Comparison of ENCODE assay signal across 31 cellular contexts in the genomic region with DNA sequence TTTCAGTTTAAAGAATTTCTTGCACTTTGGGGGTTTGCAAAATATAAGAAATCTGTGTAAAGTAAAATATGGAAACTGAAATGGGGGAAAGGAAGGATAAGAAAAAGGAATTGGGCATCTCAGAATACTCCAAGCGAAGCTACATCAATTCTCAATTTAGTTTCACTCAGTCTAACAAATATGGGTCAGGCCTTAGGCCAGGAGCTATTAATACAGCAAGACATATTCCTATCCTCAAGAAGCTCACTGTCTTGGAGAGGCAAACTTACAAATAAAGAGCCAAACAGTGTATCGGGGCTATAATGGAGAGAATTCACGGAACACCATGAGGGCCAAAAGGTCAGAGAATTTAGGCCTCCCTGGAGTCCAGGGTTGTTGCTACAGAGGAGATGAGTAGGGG. TPM values are rescaled to one million over a fixed set of nuclear protein-coding genes. Genes with fewer than 3 reads are reported as not detected.
"Had no signal": no experiment of that assay in that cellular context is flagged by ENCODE, and none has a peak within 500 bp of the region (broad histone marks: within the 10 kb centered on the region; RNA-seq: fewer than 3 reads in every experiment).

No MANE protein-coding gene starts in this region.

- DNase-seq: activated CD4-positive, alpha-beta memory T cell treated with anti-CD3 and anti-CD28 coated beads for 36 hours; activated CD4-positive, alpha-beta T cell treated with anti-CD3 and anti-CD28 coated beads for 4 hours; activated CD4-positive, alpha-beta T cell treated with anti-CD3 and anti-CD28 coated beads, Interleukin-2, amount 50 U/mL, for 1 hour; activated CD8-positive, alpha-beta memory T cell treated with anti-CD3 and anti-CD28 coated beads, Interleukin-2, amount 50 U/mL, for 4 hours; activated gamma-delta T cell treated with Interleukin-2 at 50 U/mL for 16 hours; activated naive CD4-positive, alpha-beta T cell treated with anti-CD3 and anti-CD28 coated beads for 36 hours; activated T-cell treated with anti-CD3 and anti-CD28 coated beads for 4 hours; activated T-cell treated with anti-CD3 and anti-CD28 coated beads, Interleukin-2, amount 50 U/mL, for 4 hours; adrenal gland; central memory CD4-positive, alpha-beta T cell; Kasumi-1; KG1; MG63; NCI-H1048; NCI-H1436 treated with DMSO at 0.1 percent for 48 hours; NCI-H187; NCI-H2029 treated with DMSO at 0.1 percent for 48 hours; NCI-H2107; NCI-H2171; NCI-H510A; NCI-H526; NCI-H748 treated with DMSO at 0.1 percent for 48 hours; NK-92 treated with Interleukin-12 subunit alpha and Interleukin-12 subunit beta, amount 100 ng/mL, for 24 hours; PC-3; Peyer's patch; RPMI8226 had no signal

- ATAC-seq: activated CD4-positive, CD25-positive, alpha-beta regulatory T cell treated with anti-CD3 and anti-CD28 coated beads, Interleukin-2, amount 50 U/mL, for 24 hours; activated naive CD4-positive, alpha-beta T cell treated with anti-CD3 and anti-CD28 coated beads, Interleukin-2, amount 50 U/mL, for 72 hours; activated T-cell treated with anti-CD3 and anti-CD28 coated beads, Interleukin-2, amount 50 U/mL, for 4 hours; PC-3 had no signal

- H3K27me3 ChIP-seq: adrenal gland, MG63, Peyer's patch had no signal

- H3K27ac ChIP-seq: adrenal gland, Peyer's patch had no signal

- H3K36me3 ChIP-seq: adrenal gland, MG63, Peyer's patch had no signal

- H3K4me3 ChIP-seq: adrenal gland, MG63, Peyer's patch had no signal

- H3K9me3 ChIP-seq: adrenal gland, MG63, Peyer's patch had no signal

- H3K4me1 ChIP-seq: adrenal gland, Peyer's patch had no signal

RNA-seq across cellular contexts. Expression of gene CCDC190, which starts 43.0 kb away (rescaled TPM):
- total RNA-seq: activated CD4-positive, alpha-beta memory T cell treated with anti-CD3 and anti-CD28 coated beads for 36 hours; activated naive CD4-positive, alpha-beta T cell treated with anti-CD3 and anti-CD28 coated beads for 36 hours; activated naive CD4-positive, alpha-beta T cell treated with anti-CD3 and anti-CD28 coated beads, Interleukin-2, amount 50 U/mL, for 72 hours; activated T-cell treated with anti-CD3 and anti-CD28 coated beads, Interleukin-2, amount 50 U/mL, for 4 hours; activated T-helper 1 cell treated with anti-CD3 and anti-CD28 coated beads, Interleukin-12 subunit alpha, Interleukin-12 subunit beta, Interleukin-2, Interleukin-4 antibody, amounts not matched to agents 30 ng/mL and 10 ng/mL and 1 ng/mL, durations not matched to agents 14 hours and 24 hours and 36 hours; adrenal gland; bronchial epithelial cell; Peyer's patch; WTC11 had no signal
- polyA plus RNA-seq: adrenal gland had no signal
